In genomic region chr3:102605146-102605545, GRCh38 we compare ENCODE assay signal across 26 cellular contexts.
DNase-seq lines count a peak whose midpoint lies in the region; ATAC-seq and TF ChIP-seq lines count a peak whose summit lies in the region.
"Had no signal": no experiment of that assay in that cellular context is flagged by ENCODE, and none has a peak within 500 bp of the region (broad histone marks: within the 10 kb centered on the region; RNA-seq: fewer than 3 reads in every experiment).

No MANE protein-coding gene starts in this region.

- peak overlapping the region; percentile 53 for H3K4me2 ChIP-seq in PC-3 (ENCODE audit: low read length)
- H3K4me2 ChIP-seq: A549 had no signal

- ATAC-seq in PC-3 = peak; percentile 82
- ATAC-seq in esophagus mucosa = peak; percentile 80
- ATAC-seq in HG03469 (IDR thresholded peaks at IDR 0.05; ENCODE audit: unreplicated experiment) = no peak
- ATAC-seq: A549 had no signal

- H3K36me3 ChIP-seq in PC-3 (ENCODE audit: low read depth, low read length) = no peaks in the 10 kb centered on the region
- H3K36me3 ChIP-seq: MG63 had no signal

- H3K9ac ChIP-seq in PC-3 (ENCODE audit: low read length) = no peak overlapping the region
- H3K9ac ChIP-seq: GM23248 had no signal

- intact Hi-C loops in PC-3 (cut with micrococcal nuclease) = no loop called here

- CTCF ChIA-PET in PC-3 (lab: Charles Lee) = interaction anchor here (0.9 kb wide), 1 partner anchor 68 kb away, joined by 3 read pairs; no protein-coding TSS in a partner anchor

- H3K4me3 ChIP-seq in PC-3 (ENCODE audit: low read length) = no peak overlapping the region
- H3K4me3 ChIP-seq: A549, GM23248, MG63 had no signal

- no peaks in the 10 kb centered on the region for H3K9me3 Mint-ChIP-seq in type B pancreatic cell
- H3K9me3 Mint-ChIP-seq: CD4-positive, alpha-beta memory T cell; H9 had no signal

- no peaks in the 10 kb centered on the region for H3K4me1 Mint-ChIP-seq in type B pancreatic cell (ENCODE audit: unreplicated experiment)
- H3K4me1 Mint-ChIP-seq: CD4-positive, alpha-beta memory T cell had no signal

- no peaks in the 10 kb centered on the region for H3K9me3 ChIP-seq in PC-3 (ENCODE audit: low read length)
- H3K9me3 ChIP-seq: A549, MG63 had no signal

- H3K9me2 ChIP-seq in PC-3 (replicated peaks; ENCODE audit: low read length) = no peaks in the 10 kb centered on the region

- peak overlapping the region; percentile 14 for H3K27ac Mint-ChIP-seq in type B pancreatic cell
- H3K27ac Mint-ChIP-seq: CD4-positive, alpha-beta memory T cell; H9 had no signal

- no peak overlapping the region for H2AFZ ChIP-seq in PC-3 (ENCODE audit: low read length)
- H2AFZ ChIP-seq: GM23248 had no signal

- no peaks in the 10 kb centered on the region for H3K27me3 ChIP-seq in PC-3 (ENCODE audit: low read length)

- no peaks in the 10 kb centered on the region for H3F3A ChIP-seq in PC-3 (ENCODE audit: low read length, unreplicated experiment)

- TF ChIP-seq CTCF in PC-3 (conservative IDR thresholded peaks at IDR 0.05; ENCODE audit: low read depth, low read length) (no peak), type B pancreatic cell (conservative IDR thresholded peaks at IDR 0.05) (no peak)

- H3K79me2 ChIP-seq in PC-3 (ENCODE audit: low read length) = no peaks in the 10 kb centered on the region

- H3K27ac ChIP-seq in PC-3 (ENCODE audit: low read length) = peak overlapping the region; percentile 42
- H3K27ac ChIP-seq: A549, GM23248 had no signal

- H3K4me1 ChIP-seq in PC-3 (ENCODE audit: insufficient read depth, low read length) = peaks cover 17% of the 10 kb centered on the region
- H3K4me1 ChIP-seq: A549 had no signal

- no TSS peak for BruUV-seq in PC-3 (replicated peaks; lab: Mats Ljungman, UMichigan)

- H3K27me3 Mint-ChIP-seq in type B pancreatic cell = peaks cover 2% of the 10 kb centered on the region

- H3K4me3 Mint-ChIP-seq in type B pancreatic cell = no peak overlapping the region
- H3K4me3 Mint-ChIP-seq: CD4-positive, alpha-beta memory T cell; H9 had no signal

- H4K20me1 ChIP-seq in PC-3 (ENCODE audit: low read length) = no peaks in the 10 kb centered on the region

- POLR2A ChIA-PET in PC-3 (lab: Charles Lee; ENCODE audit: unreplicated experiment) = no interaction called here

- DNase-seq in ELR (ENCODE audit: low read depth) = peak; percentile 3
- DNase-seq in PC-3 = peak; percentile 79
- no peak for DNase-seq in type B pancreatic cell (ENCODE audit: extremely low spot score, unreplicated experiment)
- no peak for DNase-seq in activated CD4-positive, alpha-beta T cell treated with anti-CD3 and anti-CD28 coated beads, Interleukin-2, amount 50 U/mL, for 4 hours
- no peak for DNase-seq in AG08395 (ENCODE audit: low spot score)
- DNase-seq: C1 segment of cervical spinal cord; CD4-positive, alpha-beta memory T cell; COR-L47; DMS79 treated with DMSO at 0.1 percent for 48 hours; GM23248; H9; IMR-90; KG1; MG63; NCI-H1048; NCI-H1694; NCI-H2029 treated with DMSO at 0.1 percent for 48 hours; NCI-H446 treated with DMSO at 0.1 percent for 48 hours; NCI-H526; NCI-H82; NK-92 treated with Interleukin-12 subunit alpha and Interleukin-12 subunit beta, amount 100 ng/mL, for 24 hours; Right ventricle myocardium superior; RPMI8226 had no signal

- no peaks in the 10 kb centered on the region for H3K36me3 Mint-ChIP-seq in type B pancreatic cell
- H3K36me3 Mint-ChIP-seq: CD4-positive, alpha-beta memory T cell had no signal

Comparison
In these comparisons a context has a peak if more than half of its experiments do, and no peak if none do; other contexts are left out.
1. DNase-seq: peak in ELR (single experiment) and PC-3 (single experiment); none in type B pancreatic cell (single experiment), activated CD4-positive, alpha-beta T cell treated with anti-CD3 and anti-CD28 coated beads, Interleukin-2, amount 50 U/mL, for 4 hours (0 of 2) and AG08395 (single experiment).